ENCODE assay signal across 15 cellular contexts in genomic region chr13:38697628-38698333, GRCh38. TPM values are rescaled to one million over a fixed set of nuclear protein-coding genes. Genes with fewer than 3 reads are reported as not detected.
DNase-seq lines count a peak whose midpoint lies in the region; ATAC-seq, FAIRE-seq and TF ChIP-seq lines count a peak whose summit lies in the region.
"Had no signal": no experiment of that assay in that cellular context is flagged by ENCODE, and none has a peak within 500 bp of the region (broad histone marks: within the 10 kb centered on the region; RNA-seq: fewer than 3 reads in every experiment).

No MANE protein-coding gene starts in this region.

- intact Hi-C loops in A673 (cut with micrococcal nuclease; ENCODE audit: unreplicated experiment): no loop called here
- intact Hi-C loops in lower lobe of right lung (cut with DNase I): no loop called here

- H3K4me3 Mint-ChIP-seq in effector memory CD8-positive, alpha-beta T cell: no peak overlapping the region
- H3K4me3 Mint-ChIP-seq in HFFc6: no peak overlapping the region

- no peaks in the 10 kb centered on the region for H3K27me3 Mint-ChIP-seq in effector memory CD8-positive, alpha-beta T cell
- no peaks in the 10 kb centered on the region; the same call in 1 of the 2 replicates for H3K27me3 Mint-ChIP-seq in HFFc6 (ENCODE audit: insufficient read depth)

- H3K4me1 Mint-ChIP-seq in effector memory CD8-positive, alpha-beta T cell (ENCODE audit: low read depth in 2 of 2): no peaks in the 10 kb centered on the region
- no peaks in the 10 kb centered on the region for H3K4me1 Mint-ChIP-seq in HFFc6 (ENCODE audit: low read depth)

- H3K27me3 ChIP-seq in A673 (replicated peaks; ENCODE audit: insufficient read depth, low read depth, low read length, poor library complexity): no peaks in the 10 kb centered on the region
- H3K27me3 ChIP-seq in bronchial epithelial cell (ENCODE audit: control insufficient read depth, insufficient read depth, low read length): no peaks in the 10 kb centered on the region
- H3K27me3 ChIP-seq in lower lobe of right lung (ENCODE audit: low read depth): no peaks in the 10 kb centered on the region
- H3K27me3 ChIP-seq: pancreas, stomach had no signal

- no peaks in the 10 kb centered on the region for H3K36me3 ChIP-seq in A673 (ENCODE audit: insufficient read depth, low read length, poor library complexity, severe bottlenecking)
- H3K36me3 ChIP-seq in bronchial epithelial cell (ENCODE audit: control insufficient read depth, insufficient read depth, low read length): no peaks in the 10 kb centered on the region
- no peaks in the 10 kb centered on the region for H3K36me3 ChIP-seq in lower lobe of right lung
- H3K36me3 ChIP-seq: pancreas, stomach had no signal

- no peaks in the 10 kb centered on the region for H3K9me3 ChIP-seq in A673 (ENCODE audit: low read depth, low read length, poor library complexity, severe bottlenecking)
- H3K9me3 ChIP-seq in lower lobe of right lung: no peaks in the 10 kb centered on the region
- H3K9me3 ChIP-seq: pancreas, stomach had no signal

- TF ChIP-seq CTCF in A673 (conservative IDR thresholded peaks at IDR 0.05; ENCODE audit: low read depth, low read length) (peak; percentile 14; the same call in 1 of the 2 replicates), bronchial epithelial cell (IDR thresholded peaks at IDR 0.05; ENCODE audit: insufficient read depth, low read length, severe bottlenecking) (no peak), lower lobe of right lung (IDR thresholded peaks at IDR 0.05) (no peak), HFFc6 (IDR thresholded peaks at IDR 0.05) (no peak)

- ATAC-seq in lower lobe of right lung (peak; percentile 83 to 87), GM18873 (IDR thresholded peaks at IDR 0.05; ENCODE audit: low FRiP score, unreplicated experiment) (no peak)
- ATAC-seq in effector memory CD8-positive, alpha-beta T cell (replicated peaks): no peak
- ATAC-seq: pancreas had no signal

- FAIRE-seq in bronchial epithelial cell (lab: Jason Lieb, UNC): no peak
- FAIRE-seq: HTR-8/SVneo, pancreas had no signal

- H3K27ac Mint-ChIP-seq in effector memory CD8-positive, alpha-beta T cell: no peak overlapping the region
- no peak overlapping the region for H3K27ac Mint-ChIP-seq in HFFc6

- BruUV-seq in A673 (replicated peaks; lab: Mats Ljungman, UMichigan): no TSS peak

- peaks cover 16% of the 10 kb centered on the region for H3K4me1 ChIP-seq in A673 (ENCODE audit: insufficient read depth, low read length, poor library complexity, severe bottlenecking)
- no peaks in the 10 kb centered on the region for H3K4me1 ChIP-seq in lower lobe of right lung

- H3K9me3 Mint-ChIP-seq in effector memory CD8-positive, alpha-beta T cell: peaks cover 0 to 1% of the 10 kb centered on the region in 2 donors
- H3K9me3 Mint-ChIP-seq in HFFc6: no peaks in the 10 kb centered on the region; the same call in 1 of the 2 replicates

- H3K27ac ChIP-seq in A673 (ENCODE audit: low read depth, low read length, poor library complexity, severe bottlenecking) (no peak overlapping the region), lower lobe of right lung (no peak overlapping the region)
- H3K27ac ChIP-seq: pancreas, stomach had no signal

- POLR2A ChIA-PET in A673 (lab: Charles Lee; ENCODE audit: low non-redundant PET): no interaction called here

- no peaks in the 10 kb centered on the region for H3K36me3 Mint-ChIP-seq in effector memory CD8-positive, alpha-beta T cell (ENCODE audit: insufficient read depth)
- no peaks in the 10 kb centered on the region for H3K36me3 Mint-ChIP-seq in HFFc6 (ENCODE audit: low read depth)

- CTCF ChIA-PET in A673 (lab: Charles Lee): interaction anchor here (1.0 kb wide), 1 partner anchor 11 kb away, joined by 3 read pairs; the partner anchor contains the start of gene FREM2

- DNase-seq in A673 (ENCODE audit: low spot score) (peak; percentile 45), HCEC 1CT (peak; percentile 7), bronchial epithelial cell (ENCODE audit: low read depth) (peak; percentile 47), lower lobe of right lung (no peak), DMS153 (lab: John Stamatoyannopoulos, UW) (no peak), HFFc6 (no peak)
- no peak for DNase-seq in effector memory CD8-positive, alpha-beta T cell
- DNase-seq: activated CD4-positive, alpha-beta T cell treated with anti-CD3 and anti-CD28 coated beads, Interleukin-2, amount 50 U/mL, for 48 hours; dermis blood vessel endothelial cell; pancreas; stimulated activated CD4-positive, alpha-beta T cell treated with anti-CD3 and anti-CD28 coated beads, Interleukin-12 subunit alpha, Interleukin-12 subunit beta, amount 100 ng/mL, for 4 hours; stomach had no signal

- no peak overlapping the region for H3K4me3 ChIP-seq in A673 (ENCODE audit: low read depth, low read length, poor library complexity, severe bottlenecking)
- no peak overlapping the region for H3K4me3 ChIP-seq in bronchial epithelial cell (ENCODE audit: low read depth, low read length)
- no peak overlapping the region for H3K4me3 ChIP-seq in lower lobe of right lung
- H3K4me3 ChIP-seq: pancreas, stomach had no signal

RNA-seq across cellular contexts. Expression of gene FREM2, which starts 10.9 kb away (rescaled TPM):
- total RNA-seq in A673 (2021) (3.8 and 4.5 TPM in 2 replicates), bronchial epithelial cell (under 0.01 TPM in 1 of 2 replicates, not detected in the other), lower lobe of right lung (14.5 TPM)
- not detected for total RNA-seq in HFFc6 (2021; fragmentation: NEBNext Ultra II Directional; extraction: Animal tissue kit (Norgen Biotek cat#: 25700))
- total RNA-seq: mononuclear cell had no signal

Comparison
In these comparisons a context has a peak if more than half of its experiments do, and no peak if none do; other contexts are left out.
1. DNase-seq: peak in A673 (single experiment), HCEC 1CT (single experiment) and bronchial epithelial cell (single experiment); none in lower lobe of right lung (single experiment), DMS153 (single experiment), effector memory CD8-positive, alpha-beta T cell (0 of 3) and HFFc6 (single experiment).
2. ATAC-seq: peak in lower lobe of right lung (2 of 2); none in GM18873 (single experiment) and effector memory CD8-positive, alpha-beta T cell (single experiment).